In genomic region chr3:96813820-96814580, GRCh38 we compare ENCODE assay signal across 8 cellular contexts. TPM values are rescaled to one million over a fixed set of nuclear protein-coding genes. Genes with fewer than 3 reads are reported as not detected.
A peak's percentile ranks its signal among the peaks of the same experiment; 100 is the strongest.
DNase-seq lines count a peak whose midpoint lies in the region; ATAC-seq and TF ChIP-seq lines count a peak whose summit lies in the region.

No MANE protein-coding gene starts in this region.

- peak; percentile 24 for ATAC-seq in GM21390 (IDR thresholded peaks at IDR 0.05; ENCODE audit: unreplicated experiment)
- peak in 1 of 2 donors; percentile 5 for ATAC-seq in naive B cell (ENCODE audit: low read depth in 2 of 2)

- peak overlapping the region; percentile 88 for H3K4me3 ChIP-seq in HUES6 (ENCODE audit: low read depth, low read length)
- peak overlapping the region; percentile 31 to 44 (median 34) for H3K4me3 ChIP-seq in fibroblast of lung (replicated peaks in 1 of 4; ENCODE audit: control extremely low read depth in 1 of 4, insufficient read depth in 1 of 4, low read depth in 3 of 4, low read length in 4 of 4)

- peak in 1 of 2 donors; percentile 11 for TF ChIP-seq CTCF in fibroblast of lung (conservative IDR thresholded peaks at IDR 0.05 in 1 of 2, IDR thresholded peaks at IDR 0.05 in 1 of 2; ENCODE audit: low read depth in 1 of 2, low read length in 2 of 2)

- H3K27ac Mint-ChIP-seq in naive B cell (no peak overlapping the region), immature natural killer cell (no peak overlapping the region)

- no peaks in the 10 kb centered on the region for H3K9me3 ChIP-seq in HUES6 (ENCODE audit: control insufficient read depth, insufficient read depth, low read depth, low read length)
- no peaks in the 10 kb centered on the region for H3K9me3 ChIP-seq in fibroblast of lung (ENCODE audit: control insufficient read depth, insufficient read depth, low read depth, low read length)

- no peaks in the 10 kb centered on the region for H4K20me1 ChIP-seq in fibroblast of lung (ENCODE audit: control insufficient read depth, extremely low read depth, insufficient read depth, low read length)

- H3K27me3 Mint-ChIP-seq in naive B cell: peaks cover 22 to 30% (median 29%) of the 10 kb centered on the region in 3 donors
- H3K27me3 Mint-ChIP-seq in immature natural killer cell (ENCODE audit: low read depth in 3 of 3): peaks cover 0 to 12% (median 3%) of the 10 kb centered on the region in 3 donors

- H3K9ac ChIP-seq in HUES6 (ENCODE audit: low read length): peak overlapping the region; percentile 48
- H3K9ac ChIP-seq in fibroblast of lung (ENCODE audit: insufficient read depth, low read length): no peak overlapping the region

- H3K4me1 ChIP-seq in HUES6 (ENCODE audit: control insufficient read depth, insufficient read depth, low read length) (peaks cover 9% of the 10 kb centered on the region), fibroblast of lung (ENCODE audit: control insufficient read depth, extremely low read depth, insufficient read depth, low read length) (no peaks in the 10 kb centered on the region)

- H3K79me2 ChIP-seq in fibroblast of lung (ENCODE audit: control insufficient read depth, insufficient read depth, low read length): no peaks in the 10 kb centered on the region

- peak overlapping the region; percentile 78 for H3K4me2 ChIP-seq in fibroblast of lung (ENCODE audit: extremely low read depth, insufficient read depth, low read length)

- peaks cover 59% of the 10 kb centered on the region for H3K27me3 ChIP-seq in HUES6 (ENCODE audit: control insufficient read depth, insufficient read depth, low read length)
- H3K27me3 ChIP-seq in fibroblast of lung (ENCODE audit: control insufficient read depth, insufficient read depth, low read length): peaks cover 11% of the 10 kb centered on the region

- peaks cover 0 to 6% of the 10 kb centered on the region in 2 donors for H3K36me3 Mint-ChIP-seq in naive B cell
- peaks cover 0 to 5% (median 0%) of the 10 kb centered on the region in 3 donors for H3K36me3 Mint-ChIP-seq in immature natural killer cell

- H3K27ac ChIP-seq in HUES6 (ENCODE audit: low read depth, low read length) (no peak overlapping the region), fibroblast of lung (ENCODE audit: insufficient read depth, low read length) (no peak overlapping the region)

- H3K9me3 Mint-ChIP-seq in naive B cell: peaks cover 0 to 6% (median 2%) of the 10 kb centered on the region in 7 donors
- H3K9me3 Mint-ChIP-seq in immature natural killer cell: peaks cover 1 to 20% (median 10%) of the 10 kb centered on the region in 6 donors

- H3K36me3 ChIP-seq in HUES6 (ENCODE audit: control insufficient read depth, insufficient read depth, low read length) (no peaks in the 10 kb centered on the region), fibroblast of lung (ENCODE audit: control insufficient read depth, insufficient read depth, low read length) (no peaks in the 10 kb centered on the region)

- DNase-seq in ELR (ENCODE audit: low read depth): peak; percentile 0
- peak; percentile 22 for DNase-seq in UCSD-AML1 (lab: John Stamatoyannopoulos, UW; ENCODE audit: unreplicated experiment)
- peak; percentile 46 to 58 for DNase-seq in fibroblast of lung (ENCODE audit: low read depth in 2 of 2)
- DNase-seq in naive B cell: no peak
- DNase-seq in GM19240 (ENCODE audit: insufficient read length, low spot score): no peak
- no peak for DNase-seq in immature natural killer cell

- H2AFZ ChIP-seq in fibroblast of lung (ENCODE audit: low read length): peak overlapping the region; percentile 53

- H3K4me1 Mint-ChIP-seq in naive B cell (peaks cover 6 to 8% (median 7%) of the 10 kb centered on the region in 3 donors), immature natural killer cell (peaks cover 0 to 9% of the 10 kb centered on the region in 2 donors)

- peak overlapping the region in 7 of 8 donors; percentile 42 to 80 (median 58) for H3K4me3 Mint-ChIP-seq in naive B cell
- no peak overlapping the region for H3K4me3 Mint-ChIP-seq in immature natural killer cell

RNA-seq across cellular contexts. Expression of gene EPHA6, which starts 0.4 kb away (rescaled TPM):
- under 0.01 TPM in 1 of 2 replicates, not detected in the other for total RNA-seq in fibroblast of lung
- polyA plus RNA-seq in fibroblast of lung (not detected in 2 replicates), naive B cell (ENCODE audit: low read depth in 6 of 6) (not detected), immature natural killer cell (not detected)
- not detected in 2 replicates for polyA plus RNA-seq in fibroblast of lung (2012)
- not detected in 2 replicates for polyA minus RNA-seq in fibroblast of lung (ENCODE audit: low replicate concordance)

Comparison
In these comparisons a context has a peak if more than half of its experiments do, and no peak if none do; other contexts are left out.
1. DNase-seq: peak in ELR (single experiment), UCSD-AML1 (single experiment) and fibroblast of lung (2 of 2); none in naive B cell (single experiment), GM19240 (single experiment) and immature natural killer cell (0 of 3).
2. H3K4me3 Mint-ChIP-seq: peak in naive B cell (7 of 8); none in immature natural killer cell (0 of 5).